Comparison of ENCODE assay signal across 8 cellular contexts in genomic region chr20:62824476-62825287, GRCh38. TPM values are rescaled to one million over a fixed set of nuclear protein-coding genes. Genes with fewer than 3 reads are reported as not detected.
DNase-seq lines count a peak whose midpoint lies in the region; ATAC-seq, FAIRE-seq and TF ChIP-seq lines count a peak whose summit lies in the region.

No MANE protein-coding gene starts in this region.

- no peaks in the 10 kb centered on the region for H3K9me3 ChIP-seq in PC-3 (ENCODE audit: low read length)
- H3K9me3 ChIP-seq in mucosa of rectum (ENCODE audit: control insufficient read depth in 2 of 2, low read length in 2 of 2), result no peaks in the 10 kb centered on the region

- intact Hi-C loops in PC-3 (cut with micrococcal nuclease), result loop anchor here (10.0 kb wide), 1 partner anchor 100 kb away; the partner anchor contains the start of gene DIDO1

- H3K36me3 ChIP-seq in ACC112 (ENCODE audit: insufficient read depth, low read length) (no peaks in the 10 kb centered on the region), PC-3 (ENCODE audit: low read depth, low read length) (no peaks in the 10 kb centered on the region), mucosa of rectum (ENCODE audit: control insufficient read depth in 2 of 2, insufficient read depth in 2 of 2, low read length in 2 of 2) (no peaks in the 10 kb centered on the region)

- peak overlapping the region; percentile 94 for H2AFZ ChIP-seq in ACC112 (ENCODE audit: low read length, unreplicated experiment)
- peak overlapping the region; percentile 77 for H2AFZ ChIP-seq in PC-3 (ENCODE audit: low read length)

- peak; percentile 27; the same call in 1 of the 2 replicates for TF ChIP-seq POLR2A in H54 (IDR thresholded peaks at IDR 0.05; ENCODE audit: low read depth, low read length)

- BruUV-seq in PC-3 (replicated peaks; lab: Mats Ljungman, UMichigan), result no TSS peak

- POLR2A ChIA-PET in PC-3 (lab: Charles Lee; ENCODE audit: unreplicated experiment), result interaction anchor here (0.8 to 0.9 kb wide), 2 partner anchors 16 to 37 kb away, joined by 5 to 7 read pairs; partner anchors contain the start of gene TCFL5

- no peak for TF ChIP-seq CTCF in PC-3 (conservative IDR thresholded peaks at IDR 0.05; ENCODE audit: low read depth, low read length)

- H3K9me2 ChIP-seq in PC-3 (replicated peaks; ENCODE audit: low read length), result no peaks in the 10 kb centered on the region

- H3K4me3 ChIP-seq in ACC112 (ENCODE audit: low read depth, low read length) (peak overlapping the region; percentile 69), PC-3 (ENCODE audit: low read length) (peak overlapping the region; percentile 62), mucosa of rectum (ENCODE audit: low read length in 2 of 2) (peak overlapping the region; percentile 22 to 50)

- H3K27ac ChIP-seq in ACC112 (ENCODE audit: low read depth, low read length) (no peak overlapping the region), PC-3 (ENCODE audit: low read length) (no peak overlapping the region), mucosa of rectum (ENCODE audit: low read depth in 2 of 2, low read length in 2 of 2) (peak overlapping the region in 1 of 2 donors; percentile 67)

- H3K9ac ChIP-seq in PC-3 (ENCODE audit: low read length), result no peak overlapping the region
- H3K9ac ChIP-seq in mucosa of rectum (ENCODE audit: low read depth in 1 of 2, low read length in 2 of 2), result peak overlapping the region in 1 of 2 donors; percentile 68

- CTCF ChIA-PET in PC-3 (lab: Charles Lee), result interaction anchor here (0.7 to 1.3 kb wide), 2 partner anchors 11 to 37 kb away, joined by 3 to 4 read pairs; partner anchors contain the start of gene TCFL5

- H3F3A ChIP-seq in PC-3 (ENCODE audit: low read length, unreplicated experiment), result no peaks in the 10 kb centered on the region

- H3K4me1 ChIP-seq in ACC112 (ENCODE audit: control insufficient read depth, insufficient read depth, low read length, unreplicated experiment), result peaks cover 16% of the 10 kb centered on the region
- H3K4me1 ChIP-seq in PC-3 (ENCODE audit: insufficient read depth, low read length), result peaks cover 9% of the 10 kb centered on the region
- peaks cover 0 to 6% of the 10 kb centered on the region in 2 donors for H3K4me1 ChIP-seq in mucosa of rectum (ENCODE audit: control insufficient read depth in 2 of 2, insufficient read depth in 2 of 2, low read length in 2 of 2)

- H3K79me2 ChIP-seq in ACC112 (ENCODE audit: control insufficient read depth, insufficient read depth, low read length, unreplicated experiment) (no peaks in the 10 kb centered on the region), PC-3 (ENCODE audit: low read length) (no peaks in the 10 kb centered on the region)

- no peaks in the 10 kb centered on the region for H4K20me1 ChIP-seq in PC-3 (ENCODE audit: low read length)

- FAIRE-seq in H54 (lab: Jason Lieb, UNC), result no peak

- peak; percentile 65 for ATAC-seq in PC-3
- no peak for ATAC-seq in HG03045 (IDR thresholded peaks at IDR 0.05; ENCODE audit: unreplicated experiment)
- no peak for ATAC-seq in GM19455 (IDR thresholded peaks at IDR 0.05; ENCODE audit: unreplicated experiment)

- DNase-seq in H54 (ENCODE audit: insufficient read length, low spot score) (no peak), PC-3 (peak; percentile 42), cerebellar cortex (ENCODE audit: low spot score) (peak; percentile 16), Ammon's horn (ENCODE audit: low spot score) (no peak)

- no peaks in the 10 kb centered on the region for H3K27me3 ChIP-seq in ACC112 (ENCODE audit: insufficient read depth, low read length)
- no peaks in the 10 kb centered on the region for H3K27me3 ChIP-seq in PC-3 (ENCODE audit: low read length)
- peaks cover 0 to 3% of the 10 kb centered on the region in 2 donors for H3K27me3 ChIP-seq in mucosa of rectum (ENCODE audit: control insufficient read depth in 2 of 2, insufficient read depth in 2 of 2, low read length in 2 of 2)

- H3K4me2 ChIP-seq in PC-3 (ENCODE audit: low read length), result peak overlapping the region; percentile 97

RNA-seq across cellular contexts. Expression of gene COL9A3, which starts 7.8 kb away (rescaled TPM):
- 14.3 and 17.7 TPM in 2 replicates for total RNA-seq in PC-3 (2014; rRNA removed)

RNA-seq across cellular contexts. Expression of gene OGFR, which starts 20.0 kb away (rescaled TPM):
- total RNA-seq in PC-3 (2014; rRNA removed), result 78.9 and 112 TPM in 2 replicates

RNA-seq across cellular contexts. Expression of gene MRGBP, which starts 28.4 kb away (rescaled TPM):
- 48.8 and 56.3 TPM in 2 replicates for total RNA-seq in PC-3 (2014; rRNA removed)

RNA-seq across cellular contexts. Expression of gene TCFL5, which starts 36.9 kb away (rescaled TPM):
- total RNA-seq in PC-3 (2014; rRNA removed), result 15.8 and 21.7 TPM in 2 replicates

Comparison
In these comparisons a context has a peak if more than half of its experiments do, and no peak if none do; other contexts are left out.
1. DNase-seq: peak in PC-3 (single experiment) and cerebellar cortex (single experiment); none in H54 (single experiment) and Ammon's horn (single experiment).
2. Peak in every context shown above with its lines, with median percentiles within 50 percentile points of each other: H3K4me3 ChIP-seq.